26 cellular contexts compared by ENCODE assay signal in genomic region chr21:14754682-14755081, GRCh38.
"Had no signal": no experiment of that assay in that cellular context is flagged by ENCODE, and none has a peak within 500 bp of the region (broad histone marks: within the 10 kb centered on the region; RNA-seq: fewer than 3 reads in every experiment).

No MANE protein-coding gene starts in this region.

- DNase-seq: naive thymus-derived CD8-positive, alpha-beta T cell; occipital lobe; ovary; posterior cingulate gyrus; psoas muscle; right cardiac atrium; right lobe of liver; sigmoid colon; small intestine; stimulated activated CD4-positive, alpha-beta T cell treated with anti-CD3 and anti-CD28 coated beads, Interleukin-15, amount 100 ng/mL, for 24 hours; stimulated activated CD4-positive, alpha-beta T cell treated with anti-CD3 and anti-CD28 coated beads, Interleukin-2, amount 100 ng/mL, for 24 hours; stimulated activated CD4-positive, alpha-beta T cell treated with anti-CD3 and anti-CD28 coated beads, Interleukin-2, amount 100 ng/mL, for 48 hours; stimulated activated CD4-positive, alpha-beta T cell treated with anti-CD3 and anti-CD28 coated beads, Interleukin-4, amount 100 ng/mL, for 24 hours; stimulated activated naive B cell treated with anti-CD40 and anti-IgM and Interleukin-4, amounts not matched to agents 10 μg/mL and 1 μg/mL and 100 μg/mL, for 72 hours; stimulated activated naive CD4-positive, alpha-beta T cell treated with Interleukin-2 at 50 U/mL for 16 hours; stomach; testis; tibial artery; transverse colon; upper lobe of right lung; uterus had no signal

- H2AFZ ChIP-seq: neural progenitor cell, parathyroid adenoma had no signal

- ATAC-seq: naive thymus-derived CD8-positive, alpha-beta T cell; natural killer cell treated with Interleukin-12 subunit alpha and Interleukin-12 subunit beta and Interleukin-15 and Interleukin-18, amount 100 ng/mL, for 72 hours; psoas muscle; right cardiac atrium; right lobe of liver; stimulated activated effector memory CD8-positive, alpha-beta T cell treated with anti-CD3 and anti-CD28 coated beads, Interleukin-12 subunit alpha, Interleukin-12 subunit beta, amount 100 ng/mL, for 72 hours; stimulated activated naive B cell treated with anti-CD40 and anti-IgM and Interleukin-4, amounts not matched to agents 10 μg/mL and 1 μg/mL and 100 μg/mL, for 72 hours; upper lobe of right lung had no signal

- H3K27ac ChIP-seq: neural progenitor cell, ovary, parathyroid adenoma, psoas muscle, right lobe of liver, sigmoid colon, stomach, suprapubic skin, testis, tibial artery, upper lobe of right lung, uterus had no signal

- FAIRE-seq: small intestine had no signal

- H3K4me2 ChIP-seq: neural progenitor cell had no signal

- H3K9me3 ChIP-seq: ovary, psoas muscle, right lobe of liver, sigmoid colon, stomach, suprapubic skin, testis, tibial artery, transverse colon, upper lobe of right lung, uterus had no signal

- H3K36me3 ChIP-seq: neural progenitor cell, ovary, right lobe of liver, sigmoid colon, stomach, suprapubic skin, tibial artery, transverse colon, upper lobe of right lung, uterus had no signal

- H3K4me3 ChIP-seq: neural progenitor cell, ovary, psoas muscle, right lobe of liver, sigmoid colon, stomach, suprapubic skin, testis, tibial artery, transverse colon, upper lobe of right lung, uterus had no signal

- H3K4me1 ChIP-seq: neural progenitor cell, parathyroid adenoma, psoas muscle, right lobe of liver, sigmoid colon, stomach, suprapubic skin, testis, tibial artery, upper lobe of right lung, uterus had no signal

- H3K27me3 ChIP-seq: neural progenitor cell, ovary, right lobe of liver, sigmoid colon, stomach, suprapubic skin, testis, tibial artery, transverse colon, upper lobe of right lung, uterus had no signal

- H3K9ac ChIP-seq: neural progenitor cell, parathyroid adenoma had no signal

- H3K79me2 ChIP-seq: parathyroid adenoma had no signal
